In genomic region chr2:159118115-159118858, GRCh38 we compare ENCODE assay signal across 8 cellular contexts.
A peak's percentile ranks its signal among the peaks of the same experiment; 100 is the strongest.
DNase-seq lines count a peak whose midpoint lies in the region; ATAC-seq, FAIRE-seq and TF ChIP-seq lines count a peak whose summit lies in the region.

No MANE protein-coding gene starts in this region.

- no peak overlapping the region for H3K9ac ChIP-seq in endothelial cell of umbilical vein (replicated peaks; ENCODE audit: extremely low read depth, insufficient read depth, low read length)

- no peak overlapping the region for H3K4me3 ChIP-seq in endothelial cell of umbilical vein (replicated peaks in 1 of 3; ENCODE audit: insufficient read depth in 1 of 3, low read depth in 1 of 3, low read length in 3 of 3)

- intact Hi-C loops in endothelial cell of umbilical vein (cut with micrococcal nuclease), result loop anchor here (1.0 to 2.0 kb wide), 6 partner anchors 19 to 217 kb away; no protein-coding TSS in a partner anchor

- no peaks in the 10 kb centered on the region for H4K20me1 ChIP-seq in endothelial cell of umbilical vein (replicated peaks; ENCODE audit: control insufficient read depth, extremely low read depth, insufficient read depth, low read length)

- BruUV-seq in endothelial cell of umbilical vein (replicated peaks; lab: Mats Ljungman, UMichigan), result no TSS peak

- no peak overlapping the region for H3K4me2 ChIP-seq in endothelial cell of umbilical vein (ENCODE audit: insufficient read depth, low read length)

- dilution Hi-C loops in endothelial cell of umbilical vein (cut with MboI; ENCODE audit: extremely low pct_ligation_motif_present, low sequenced_read_pairs), result no loop called here

- CTCF ChIA-PET in endothelial cell of umbilical vein (lab: Charles Lee), result interaction anchor here (0.6 to 3.2 kb wide), 80 partner anchors 8 to 923 kb away, joined by 3 to 104 read pairs (median 5); partner anchors contain the start of gene TANC1

- H2AFZ ChIP-seq in endothelial cell of umbilical vein (ENCODE audit: low read depth, low read length), result no peak overlapping the region

- peaks cover 41% of the 10 kb centered on the region for H3K79me2 ChIP-seq in endothelial cell of umbilical vein (ENCODE audit: control insufficient read depth, insufficient read depth, low read length)

- peaks cover 18% of the 10 kb centered on the region for H3K4me1 ChIP-seq in endothelial cell of umbilical vein (ENCODE audit: control insufficient read depth, extremely low read depth, insufficient read depth, low read length)

- FAIRE-seq in endothelial cell of umbilical vein (lab: Jason Lieb, UNC), result peak; percentile 89

- H3K9me1 ChIP-seq in endothelial cell of umbilical vein (replicated peaks; ENCODE audit: control insufficient read depth, extremely low read depth, insufficient read depth, low read length), result no peaks in the 10 kb centered on the region

- no peaks in the 10 kb centered on the region for H3K27me3 ChIP-seq in endothelial cell of umbilical vein (ENCODE audit: control insufficient read depth in 2 of 2, insufficient read depth in 2 of 2, low read length in 2 of 2)

- peak; percentile 94 for ATAC-seq in GM19452 (IDR thresholded peaks at IDR 0.05; ENCODE audit: unreplicated experiment)
- ATAC-seq in HG03565 (IDR thresholded peaks at IDR 0.05; ENCODE audit: unreplicated experiment), result peak; percentile 77

- TF ChIP-seq POLR2A in endothelial cell of umbilical vein (IDR thresholded peaks at IDR 0.05; ENCODE audit: low read depth, low read length), result no peak

- H3K27ac ChIP-seq in endothelial cell of umbilical vein (ENCODE audit: insufficient read depth, low read depth, low read length), result peak overlapping the region; percentile 21

- H3K36me3 ChIP-seq in endothelial cell of umbilical vein (ENCODE audit: control insufficient read depth in 2 of 2, extremely low read depth in 1 of 2, insufficient read depth in 2 of 2, low read length in 2 of 2), result peaks cover 2 to 4% of the 10 kb centered on the region in 2 experiments

- DNase-seq in COR-L47 (lab: John Stamatoyannopoulos, UW) (peak; percentile 69), NOMO-1 treated with DMSO at 0.1 percent for 48 hours (lab: John Stamatoyannopoulos, UW; ENCODE audit: unreplicated experiment) (peak; percentile 63), endothelial cell of umbilical vein (ENCODE audit: low read depth, low spot score) (peak; percentile 88), myocyte (ENCODE audit: low read depth) (peak; percentile 91)
- DNase-seq in activated CD8-positive, alpha-beta memory T cell treated with anti-CD3 and anti-CD28 coated beads for 4 hours (ENCODE audit: low read depth in 2 of 2), result peak; percentile 39 to 54
- DNase-seq in stimulated activated CD8-positive, alpha-beta memory T cell treated with anti-CD3 and anti-CD28 coated beads, Interleukin-7, amount 100 ng/mL, for 4 hours (ENCODE audit: low read depth in 2 of 2), result peak; percentile 51 to 61

- TF ChIP-seq CTCF in endothelial cell of umbilical vein (IDR thresholded peaks at IDR 0.05; ENCODE audit: extremely low read depth in 1 of 2, insufficient read depth in 1 of 2, low read depth in 1 of 2, low read length in 2 of 2), result peak; percentile 84 to 85

- H3K9me3 ChIP-seq in endothelial cell of umbilical vein (replicated peaks; ENCODE audit: control insufficient read depth, insufficient read depth, low read length), result no peaks in the 10 kb centered on the region

- POLR2A ChIA-PET in endothelial cell of umbilical vein (lab: Charles Lee), result interaction anchor here (1.0 to 1.1 kb wide), 2 partner anchors 25 to 88 kb away, joined by 3 to 4 read pairs; no protein-coding TSS in a partner anchor

TF ChIP-seq in endothelial cell of umbilical vein, 7 proteins besides CTCF, POLR2A, EP300 and RAD21:
- no peak for TF ChIP-seq FOS (IDR thresholded peaks at IDR 0.05; ENCODE audit: borderline replicate concordance, insufficient read depth, low read length)
- TF ChIP-seq EZH2 (IDR thresholded peaks at IDR 0.05; ENCODE audit: borderline replicate concordance, low read depth, low read length, severe bottlenecking), result no peak
- TF ChIP-seq GATA2 (IDR thresholded peaks at IDR 0.05; ENCODE audit: insufficient read depth, insufficient read length, low read depth, low read length), result no peak
- TF ChIP-seq MYC (IDR thresholded peaks at IDR 0.05; ENCODE audit: low read depth, low read length), result no peak
- TF ChIP-seq JUN (IDR thresholded peaks at IDR 0.05; ENCODE audit: borderline replicate concordance, insufficient read depth, insufficient read length, low read depth), result no peak
- no peak for TF ChIP-seq MAX (IDR thresholded peaks at IDR 0.05; ENCODE audit: insufficient read depth, insufficient read length)
- TF ChIP-seq POLR2AphosphoS5 (IDR thresholded peaks at IDR 0.05; ENCODE audit: insufficient read depth, low read depth, low read length), result no peak
